24 cellular contexts compared by ENCODE assay signal in genomic region chr22:46340676-46341075, GRCh38. TPM values are rescaled to one million over a fixed set of nuclear protein-coding genes. Genes with fewer than 3 reads are reported as not detected.
A peak's percentile ranks its signal among the peaks of the same experiment; 100 is the strongest.
DNase-seq lines count a peak whose midpoint lies in the region; ATAC-seq, FAIRE-seq and TF ChIP-seq lines count a peak whose summit lies in the region.
"Had no signal": no experiment of that assay in that cellular context is flagged by ENCODE, and none has a peak within 500 bp of the region (broad histone marks: within the 10 kb centered on the region; RNA-seq: fewer than 3 reads in every experiment).

No MANE protein-coding gene starts in this region.

- no peak for FAIRE-seq in HepG2 (lab: Jason Lieb, UNC)
- FAIRE-seq: A549, GM12891, GM18507, H1 had no signal

- CTCF ChIA-PET in HepG2 (lab: Yijun Ruan, JAX; ENCODE audit: low intra/inter-chr PET ratio, low total read pairs): no interaction called here

- H3K4me1 ChIP-seq in right atrium auricular region (peaks cover 0 to 31% of the 10 kb centered on the region in 2 donors), HepG2 (ENCODE audit: insufficient read depth, low read length) (peaks cover 34% of the 10 kb centered on the region), aorta (ENCODE audit: control insufficient read depth in 1 of 2, insufficient read depth in 2 of 2, low read length in 2 of 2) (peaks cover 0 to 3% of the 10 kb centered on the region in 2 donors)
- H3K4me1 ChIP-seq: BE2C had no signal

- peaks cover 5% of the 10 kb centered on the region; the same call in 1 of the 2 replicates for H4K20me1 ChIP-seq in HepG2 (ENCODE audit: insufficient read depth, low read length)

- H3K4me1 Mint-ChIP-seq in stimulated activated memory B cell treated with anti-CD40 and anti-IgM and Interleukin-4, amounts not matched to agents 10 μg/mL and 1 μg/mL and 100 μg/mL, for 72 hours: peaks cover 32% of the 10 kb centered on the region

- no peak for ATAC-seq in left ventricle myocardium superior
- ATAC-seq in HepG2: no peak
- no peak for ATAC-seq in aorta (ENCODE audit: low FRiP score)
- no peak for ATAC-seq in stimulated activated memory B cell treated with anti-CD40 and anti-IgM and Interleukin-4, amounts not matched to agents 10 μg/mL and 1 μg/mL and 100 μg/mL, for 72 hours
- no peak for ATAC-seq in GM21723 (IDR thresholded peaks at IDR 0.05; ENCODE audit: unreplicated experiment)
- ATAC-seq: A549 had no signal

- no TSS peak for BruUV-seq in HepG2 (replicated peaks; lab: Mats Ljungman, UMichigan)

- intact Hi-C loops in left ventricle myocardium superior (cut with micrococcal nuclease): no loop called here
- intact Hi-C loops in HepG2 (cut with micrococcal nuclease; ENCODE audit: unreplicated experiment): no loop called here
- intact Hi-C loops in aorta (cut with DNase I): no loop called here

- H2AFZ ChIP-seq in HepG2 (ENCODE audit: low read length): no peak overlapping the region
- H2AFZ ChIP-seq: GM23248 had no signal

- no peak overlapping the region for H3K27ac Mint-ChIP-seq in stimulated activated memory B cell treated with anti-CD40 and anti-IgM and Interleukin-4, amounts not matched to agents 10 μg/mL and 1 μg/mL and 100 μg/mL, for 72 hours

- 91% methylated on average over 11 of the region's 13 CpGs for WGBS in HepG2 (ENCODE audit: low lambda C conversion rate)
- WGBS in aorta, 2 donors: 90% methylated on average over 12 to 13 of the region's 13 CpGs

- POLR2A ChIA-PET in HepG2 (lab: Yijun Ruan, JAX): interaction anchor here (0.6 kb wide), 1 partner anchor 37 kb away, joined by 5 read pairs; no protein-coding TSS in a partner anchor

- H3K9me3 ChIP-seq in right atrium auricular region (no peaks in the 10 kb centered on the region), HepG2 (ENCODE audit: low read length) (no peaks in the 10 kb centered on the region), aorta (ENCODE audit: control insufficient read depth, low read length) (no peaks in the 10 kb centered on the region)
- H3K9me3 ChIP-seq: A549; BE2C; BLaER1 treated with 17β-estradiol and CSF1 and Interleukin-3, amounts not matched to agents 10 nM and 100 nM had no signal

- peaks cover 35% of the 10 kb centered on the region for H3K79me2 ChIP-seq in HepG2 (ENCODE audit: insufficient read depth, low read length)

- H3K36me3 Mint-ChIP-seq in stimulated activated memory B cell treated with anti-CD40 and anti-IgM and Interleukin-4, amounts not matched to agents 10 μg/mL and 1 μg/mL and 100 μg/mL, for 72 hours: peaks cover 69% of the 10 kb centered on the region

- H3K4me3 ChIP-seq in right atrium auricular region (no peak overlapping the region), HepG2 (replicated peaks in 1 of 3; ENCODE audit: insufficient read depth in 1 of 3, low read depth in 2 of 3, low read length in 3 of 3) (no peak overlapping the region), aorta (ENCODE audit: low read length in 2 of 2) (no peak overlapping the region)
- H3K4me3 ChIP-seq: A549; BLaER1 treated with 17β-estradiol and CSF1 and Interleukin-3, amounts not matched to agents 10 nM and 100 nM; GM23248 had no signal

- no peaks in the 10 kb centered on the region for H3K27me3 ChIP-seq in right atrium auricular region
- H3K27me3 ChIP-seq in HepG2 (ENCODE audit: control insufficient read depth in 1 of 2, insufficient read depth in 2 of 2, low read length in 2 of 2): no peaks in the 10 kb centered on the region; a peak in 1 of 5 replicates
- H3K27me3 ChIP-seq in aorta (ENCODE audit: control insufficient read depth in 1 of 2, insufficient read depth in 2 of 2, low read length in 1 of 2): no peaks in the 10 kb centered on the region
- H3K27me3 ChIP-seq: BE2C; BLaER1 treated with 17β-estradiol and CSF1 and Interleukin-3, amounts not matched to agents 10 nM and 100 nM had no signal

- in situ Hi-C loops in HepG2 (cut with HindIII; ENCODE audit: extremely low pct_ligation_motif_present, low pct_unique_long_range_greater_than_20kb): no loop called here

- no peak for TF ChIP-seq CTCF in right atrium auricular region (IDR thresholded peaks at IDR 0.05)
- no peak for TF ChIP-seq CTCF in HepG2 (CRISPR knock-in tag; IDR thresholded peaks at IDR 0.05)

- no peak for TF ChIP-seq RAD21 in HepG2 (CRISPR knock-in tag; IDR thresholded peaks at IDR 0.05)

- DNase-seq in left ventricle myocardium superior (peak; percentile 14), right atrium auricular region (ENCODE audit: low spot score) (no peak), HepG2 (ENCODE audit: low spot score) (no peak), aorta (peak; percentile 32 to 39)
- DNase-seq: 8988T; ACHN; AML-193; BE2C; Calu3; CD4-positive, alpha-beta memory T cell; COR-L47; DMS53; DMS79 treated with DMSO at 0.1 percent for 48 hours; GF-D8; GM23248; H7; HCEC 1CT had no signal

- TF ChIP-seq POLR2A in HepG2 (IDR thresholded peaks at IDR 0.05; ENCODE audit: insufficient read depth in 1 of 2, low read depth in 2 of 2, low read length in 2 of 2): no peak

- H3K27me3 Mint-ChIP-seq in stimulated activated memory B cell treated with anti-CD40 and anti-IgM and Interleukin-4, amounts not matched to agents 10 μg/mL and 1 μg/mL and 100 μg/mL, for 72 hours: no peaks in the 10 kb centered on the region
- H3K27me3 Mint-ChIP-seq: CD4-positive, alpha-beta memory T cell had no signal

- no peak overlapping the region for H3K4me2 ChIP-seq in HepG2 (ENCODE audit: low read depth, low read length)
- H3K4me2 ChIP-seq: A549; BLaER1 treated with 17β-estradiol and CSF1 and Interleukin-3, amounts not matched to agents 10 nM and 100 nM had no signal

- H3K4me3 Mint-ChIP-seq in stimulated activated memory B cell treated with anti-CD40 and anti-IgM and Interleukin-4, amounts not matched to agents 10 μg/mL and 1 μg/mL and 100 μg/mL, for 72 hours: no peak overlapping the region

- TF ChIP-seq EP300 in HepG2 (IDR thresholded peaks at IDR 0.05; ENCODE audit: low read depth in 2 of 2, low read length in 2 of 2) (no peak), HepG2 (CRISPR knock-in tag; IDR thresholded peaks at IDR 0.05; ENCODE audit: borderline replicate concordance) (no peak)

- H3K36me3 ChIP-seq in right atrium auricular region (peaks cover 64% of the 10 kb centered on the region), HepG2 (replicated peaks in 1 of 2; ENCODE audit: control insufficient read depth in 1 of 2, insufficient read depth in 2 of 2, low read length in 2 of 2) (peaks cover 25 to 70% of the 10 kb centered on the region in 2 experiments), aorta (ENCODE audit: control insufficient read depth in 1 of 2, insufficient read depth in 2 of 2, low read length in 1 of 2) (peaks cover 4 to 6% of the 10 kb centered on the region in 2 donors)

- no peak overlapping the region for H3K9ac ChIP-seq in HepG2 (ENCODE audit: insufficient read depth, low read depth, low read length)
- H3K9ac ChIP-seq: BLaER1 treated with 17β-estradiol and CSF1 and Interleukin-3, amounts not matched to agents 10 nM and 100 nM; GM23248 had no signal

- H3K27ac ChIP-seq in right atrium auricular region (no peak overlapping the region), HepG2 (ENCODE audit: extremely low read length, insufficient read depth, low read length) (no peak overlapping the region), aorta (ENCODE audit: low read depth in 1 of 2, low read length in 2 of 2) (no peak overlapping the region)
- H3K27ac ChIP-seq: A549; BLaER1 treated with 17β-estradiol and CSF1 and Interleukin-3, amounts not matched to agents 10 nM and 100 nM; GM23248 had no signal

- no peaks in the 10 kb centered on the region for H3K9me3 Mint-ChIP-seq in stimulated activated memory B cell treated with anti-CD40 and anti-IgM and Interleukin-4, amounts not matched to agents 10 μg/mL and 1 μg/mL and 100 μg/mL, for 72 hours
- H3K9me3 Mint-ChIP-seq: CD4-positive, alpha-beta memory T cell had no signal

RNA-seq across cellular contexts. Expression of gene TRMU, which starts 5.2 kb away (rescaled TPM):
- total RNA-seq in left ventricle myocardium superior (44.0 TPM), right atrium auricular region (10 to 100 TPM; 22.2 to 22.4 TPM), HepG2 (2016; rRNA removed; fragmentation: Illumina TruSeq; extraction: Trizol) (47.7 and 50.2 TPM in 2 replicates), aorta (10 to 100 TPM; 29.8 to 37.8 TPM)
- 18.2 and 23.3 TPM in 2 replicates for total RNA-seq in HepG2 (2016; cell fraction: cytosol; rRNA removed; fragmentation: Illumina TruSeq; extraction: Trizol; ENCODE audit: low read depth)
- total RNA-seq in HepG2 (2016; cell fraction: insoluble cytoplasmic fraction; rRNA removed; fragmentation: Illumina TruSeq; extraction: Trizol): 47.8 and 51.9 TPM in 2 replicates
- 29.1 and 30.8 TPM in 2 replicates for total RNA-seq in HepG2 (2016; cell fraction: membrane; rRNA removed; fragmentation: Illumina TruSeq; extraction: Trizol)
- 60.2 and 64.2 TPM in 2 replicates for total RNA-seq in HepG2 (2016; cell fraction: nucleus; rRNA removed; fragmentation: Illumina TruSeq; extraction: Trizol)
- polyA plus RNA-seq in HepG2 (2011; rRNA removed) (31.0 and 32.1 TPM in 2 replicates), aorta (10 to 100 TPM; 11.3 to 66.4 TPM)
- polyA plus RNA-seq in HepG2 (2011; cell fraction: cytosol; rRNA removed): 19.1 and 26.5 TPM in 2 replicates
- 132 and 159 TPM in 2 replicates for polyA plus RNA-seq in HepG2 (2011; cell fraction: nucleus; rRNA removed)
- 26.7 and 28.6 TPM in 2 replicates for polyA plus RNA-seq in HepG2 (2012)
- polyA plus RNA-seq in HepG2 (2016; cell fraction: cytosol; fragmentation: Illumina TruSeq; extraction: Trizol; ENCODE audit: low read depth): 8.9 and 10.9 TPM in 2 replicates
- polyA plus RNA-seq in HepG2 (2016; cell fraction: insoluble cytoplasmic fraction; fragmentation: Illumina TruSeq; extraction: Trizol; ENCODE audit: low read depth): 51.8 and 58.5 TPM in 2 replicates
- 20.5 and 21.0 TPM in 2 replicates for polyA plus RNA-seq in HepG2 (2016; cell fraction: membrane; fragmentation: Illumina TruSeq; extraction: Trizol; ENCODE audit: low read depth)
- polyA plus RNA-seq in HepG2 (2016; cell fraction: nucleus; fragmentation: Illumina TruSeq; extraction: Trizol; ENCODE audit: insufficient read depth, low read depth): 126 and 127 TPM in 2 replicates
- 36.9 and 68.5 TPM in 2 replicates for polyA minus RNA-seq in HepG2 (2011; rRNA and poly(A)+ RNA removed; ENCODE audit: low replicate concordance)
- polyA minus RNA-seq in HepG2 (2011; cell fraction: cytosol; rRNA and poly(A)+ RNA removed): 9.8 and 12.0 TPM in 2 replicates
- polyA minus RNA-seq in HepG2 (2011; cell fraction: nucleus; rRNA and poly(A)+ RNA removed): 105 and 171 TPM in 2 replicates

RNA-seq across cellular contexts. Expression of gene GTSE1, which starts 44.0 kb away (rescaled TPM):
- total RNA-seq in left ventricle myocardium superior (0.45 TPM), right atrium auricular region (under 1 TPM; 0.16 to 0.63 TPM), HepG2 (2016; rRNA removed; fragmentation: Illumina TruSeq; extraction: Trizol) (13.5 and 15.3 TPM in 2 replicates), aorta (1 to 10 TPM in 1 of 2 donors, under 1 TPM in 1; 0.55 to 1.5 TPM)
- 9.5 and 10.9 TPM in 2 replicates for total RNA-seq in HepG2 (2016; cell fraction: cytosol; rRNA removed; fragmentation: Illumina TruSeq; extraction: Trizol; ENCODE audit: low read depth)
- total RNA-seq in HepG2 (2016; cell fraction: insoluble cytoplasmic fraction; rRNA removed; fragmentation: Illumina TruSeq; extraction: Trizol): 12.5 and 14.4 TPM in 2 replicates
- 16.2 and 16.3 TPM in 2 replicates for total RNA-seq in HepG2 (2016; cell fraction: membrane; rRNA removed; fragmentation: Illumina TruSeq; extraction: Trizol)
- 13.0 and 13.4 TPM in 2 replicates for total RNA-seq in HepG2 (2016; cell fraction: nucleus; rRNA removed; fragmentation: Illumina TruSeq; extraction: Trizol)
- polyA plus RNA-seq in HepG2 (2011; rRNA removed) (7.0 and 10.7 TPM in 2 replicates), aorta (1 to 10 TPM in 1 of 2 donors, under 1 TPM in 1; 0.82 to 1.0 TPM)
- polyA plus RNA-seq in HepG2 (2011; cell fraction: cytosol; rRNA removed): 4.1 and 6.8 TPM in 2 replicates
- polyA plus RNA-seq in HepG2 (2011; cell fraction: nucleus; rRNA removed): 14.2 and 21.4 TPM in 2 replicates
- polyA plus RNA-seq in HepG2 (2012): 4.6 and 8.5 TPM in 2 replicates
- 6.3 and 6.9 TPM in 2 replicates for polyA plus RNA-seq in HepG2 (2016; cell fraction: cytosol; fragmentation: Illumina TruSeq; extraction: Trizol; ENCODE audit: low read depth)
- polyA plus RNA-seq in HepG2 (2016; cell fraction: insoluble cytoplasmic fraction; fragmentation: Illumina TruSeq; extraction: Trizol; ENCODE audit: low read depth): 17.8 and 23.8 TPM in 2 replicates
- polyA plus RNA-seq in HepG2 (2016; cell fraction: membrane; fragmentation: Illumina TruSeq; extraction: Trizol; ENCODE audit: low read depth): 16.6 and 17.2 TPM in 2 replicates
- 56.0 and 61.7 TPM in 2 replicates for polyA plus RNA-seq in HepG2 (2016; cell fraction: nucleus; fragmentation: Illumina TruSeq; extraction: Trizol; ENCODE audit: insufficient read depth, low read depth)
- polyA minus RNA-seq in HepG2 (2011; rRNA and poly(A)+ RNA removed; ENCODE audit: low replicate concordance): 12.6 and 23.6 TPM in 2 replicates
- 6.7 and 8.3 TPM in 2 replicates for polyA minus RNA-seq in HepG2 (2011; cell fraction: cytosol; rRNA and poly(A)+ RNA removed)
- 9.7 and 11.5 TPM in 2 replicates for polyA minus RNA-seq in HepG2 (2011; cell fraction: nucleus; rRNA and poly(A)+ RNA removed)
- polyA plus RNA-seq: CD4-positive, alpha-beta memory T cell had no signal

Comparison
In these comparisons a context has a peak if more than half of its experiments do, and no peak if none do; other contexts are left out.
1. DNase-seq: peak in left ventricle myocardium superior (single experiment) and aorta (2 of 2); none in right atrium auricular region (single experiment) and HepG2 (single experiment).